In genomic region chr15:63489352-63489751, GRCh38 we compare ENCODE assay signal across 22 cellular contexts. TPM values are rescaled to one million over a fixed set of nuclear protein-coding genes. Genes with fewer than 3 reads are reported as not detected.
DNase-seq lines count a peak whose midpoint lies in the region; ATAC-seq and TF ChIP-seq lines count a peak whose summit lies in the region.
"Had no signal": no experiment of that assay in that cellular context is flagged by ENCODE, and none has a peak within 500 bp of the region (broad histone marks: within the 10 kb centered on the region; RNA-seq: fewer than 3 reads in every experiment).

No MANE protein-coding gene starts in this region.

- H3K4me1 ChIP-seq in spleen: peaks cover 20 to 100% (median 78%) of the 10 kb centered on the region in 6 donors
- H3K4me1 ChIP-seq in upper lobe of right lung: peaks cover 30% of the 10 kb centered on the region
- H3K4me1 ChIP-seq in tibial nerve: peaks cover 0 to 21% (median 3%) of the 10 kb centered on the region in 4 donors

- intact Hi-C loops in dendritic cell treated with granulocyte-macrophage colony-stimulating factor and Interleukin-4, amounts not matched to agents 40 ng/mL and 50 ng/mL, for 4 days (cut with micrococcal nuclease): no loop called here
- intact Hi-C loops in spleen (cut with DNase I; ENCODE audit: low total_unique reads) (no loop called here), upper lobe of right lung (cut with DNase I) (no loop called here), Calu3 (cut with micrococcal nuclease; ENCODE audit: unreplicated experiment) (no loop called here)

- no peak overlapping the region for H3K4me3 Mint-ChIP-seq in dendritic cell treated with granulocyte-macrophage colony-stimulating factor and Interleukin-4, amounts not matched to agents 40 ng/mL and 50 ng/mL, for 4 days
- no peak overlapping the region for H3K4me3 Mint-ChIP-seq in Calu3 (ENCODE audit: low read depth, unreplicated experiment)
- H3K4me3 Mint-ChIP-seq: CD8-positive, alpha-beta T cell had no signal

- DNase-seq in HL-60 (ENCODE audit: low read depth in 1 of 2, low spot score in 1 of 2): no peak
- no peak for DNase-seq in spleen
- no peak for DNase-seq in upper lobe of right lung
- DNase-seq in Calu3: no peak
- no peak for DNase-seq in tibial nerve (ENCODE audit: low spot score in 2 of 2)
- no peak for DNase-seq in GM20000 (ENCODE audit: low spot score)
- DNase-seq: AML-193, DMS 273 treated with DMSO at 0.1 percent for 48 hours, DMS53, DND-41, EL, GOT3, H7, IMR-90, Karpas-422, KBM-7 had no signal

- H3K9me3 Mint-ChIP-seq in dendritic cell treated with granulocyte-macrophage colony-stimulating factor and Interleukin-4, amounts not matched to agents 40 ng/mL and 50 ng/mL, for 4 days: no peaks in the 10 kb centered on the region
- H3K9me3 Mint-ChIP-seq in Calu3 (ENCODE audit: low read depth, unreplicated experiment): no peaks in the 10 kb centered on the region
- H3K9me3 Mint-ChIP-seq: CD8-positive, alpha-beta T cell had no signal

- peak overlapping the region; percentile 98 for H3K27ac Mint-ChIP-seq in dendritic cell treated with granulocyte-macrophage colony-stimulating factor and Interleukin-4, amounts not matched to agents 40 ng/mL and 50 ng/mL, for 4 days
- H3K27ac Mint-ChIP-seq in Calu3 (ENCODE audit: unreplicated experiment): no peak overlapping the region
- H3K27ac Mint-ChIP-seq: CD8-positive, alpha-beta T cell had no signal

- 76 to 85% (median 82%) methylated on average over 5 of the region's 5 CpGs for WGBS in spleen, 5 donors
- WGBS in tibial nerve, 2 donors: 84 to 95% methylated on average over 5 of the region's 5 CpGs

- peaks cover 0 to 7% (median 0%) of the 10 kb centered on the region in 6 donors for H3K36me3 ChIP-seq in spleen
- no peaks in the 10 kb centered on the region for H3K36me3 ChIP-seq in upper lobe of right lung
- H3K36me3 ChIP-seq in tibial nerve: no peaks in the 10 kb centered on the region

- H3K4me1 Mint-ChIP-seq in dendritic cell treated with granulocyte-macrophage colony-stimulating factor and Interleukin-4, amounts not matched to agents 40 ng/mL and 50 ng/mL, for 4 days (ENCODE audit: low read depth): peaks cover 71% of the 10 kb centered on the region
- H3K4me1 Mint-ChIP-seq in Calu3 (ENCODE audit: low read depth, unreplicated experiment): peaks cover 19% of the 10 kb centered on the region

- peak overlapping the region; percentile 70 for H3K27ac ChIP-seq in HL-60 (replicated peaks)
- H3K27ac ChIP-seq in spleen: peak overlapping the region in 7 of 8 donors; percentile 73 to 100 (median 92)
- H3K27ac ChIP-seq in upper lobe of right lung: peak overlapping the region; percentile 47
- no peak overlapping the region for H3K27ac ChIP-seq in tibial nerve

- no peaks in the 10 kb centered on the region for H3K9me3 ChIP-seq in spleen
- no peaks in the 10 kb centered on the region for H3K9me3 ChIP-seq in upper lobe of right lung
- H3K9me3 ChIP-seq in tibial nerve: no peaks in the 10 kb centered on the region
- H3K9me3 ChIP-seq: A549 had no signal

- BruUV-seq in Calu3 (replicated peaks; lab: Mats Ljungman, UMichigan): no TSS peak

- H3K4me3 ChIP-seq in HL-60 (replicated peaks; ENCODE audit: insufficient read depth, low read length) (no peak overlapping the region), spleen (peak overlapping the region in 1 of 8 donors; percentile 58), upper lobe of right lung (no peak overlapping the region), tibial nerve (no peak overlapping the region)
- H3K4me3 ChIP-seq: A549, GM12878 had no signal

- H3K36me3 Mint-ChIP-seq in dendritic cell treated with granulocyte-macrophage colony-stimulating factor and Interleukin-4, amounts not matched to agents 40 ng/mL and 50 ng/mL, for 4 days (ENCODE audit: low read depth): no peaks in the 10 kb centered on the region
- peaks cover 5% of the 10 kb centered on the region for H3K36me3 Mint-ChIP-seq in Calu3 (ENCODE audit: insufficient read depth, unreplicated experiment)
- H3K36me3 Mint-ChIP-seq: CD8-positive, alpha-beta T cell had no signal

- H3K27me3 ChIP-seq in HL-60 (ENCODE audit: insufficient read depth, poor library complexity, severe bottlenecking) (peaks cover 5% of the 10 kb centered on the region), spleen (replicated peaks in 1 of 7) (no peaks in the 10 kb centered on the region), upper lobe of right lung (no peaks in the 10 kb centered on the region), tibial nerve (no peaks in the 10 kb centered on the region)

- no peak for TF ChIP-seq POLR2A in spleen (IDR thresholded peaks at IDR 0.05)
- TF ChIP-seq POLR2A in tibial nerve (IDR thresholded peaks at IDR 0.05): no peak

- ATAC-seq in upper lobe of right lung (no peak), GM19463 (IDR thresholded peaks at IDR 0.05; ENCODE audit: unreplicated experiment) (no peak)
- ATAC-seq: A549; CD8-positive, alpha-beta T cell; HCT116 had no signal

- TF ChIP-seq EP300 in tibial nerve (IDR thresholded peaks at IDR 0.05): no peak

- no peaks in the 10 kb centered on the region for H3K27me3 Mint-ChIP-seq in dendritic cell treated with granulocyte-macrophage colony-stimulating factor and Interleukin-4, amounts not matched to agents 40 ng/mL and 50 ng/mL, for 4 days
- no peaks in the 10 kb centered on the region for H3K27me3 Mint-ChIP-seq in Calu3 (ENCODE audit: unreplicated experiment)

- CTCF ChIA-PET in Calu3 (lab: Charles Lee): no interaction called here

- TF ChIP-seq CTCF in HL-60 (IDR thresholded peaks at IDR 0.05; ENCODE audit: insufficient read depth, low read length) (no peak), spleen (IDR thresholded peaks at IDR 0.05 in 8 of 11, conservative IDR thresholded peaks at IDR 0.05 in 3 of 11) (no peak), upper lobe of right lung (IDR thresholded peaks at IDR 0.05) (no peak), Calu3 (IDR thresholded peaks at IDR 0.05; ENCODE audit: unreplicated experiment) (no peak), tibial nerve (IDR thresholded peaks at IDR 0.05) (no peak), GM20000 (IDR thresholded peaks at IDR 0.05; ENCODE audit: extremely low read depth, missing control alignments) (no peak)

RNA-seq across cellular contexts. Expression of gene USP3, which starts 15.0 kb away (rescaled TPM):
- 100 to 1,000 TPM in 4 of 7 donors, 10 to 100 TPM in 3; 82.0 to 136 (median 112) TPM for total RNA-seq in spleen
- polyA plus RNA-seq in spleen: 10 to 100 TPM; 29.5 to 48.4 (median 38.4) TPM
- total RNA-seq in upper lobe of right lung: 62.5 TPM
- total RNA-seq in Calu3 (2022): 70.7 and 80.8 TPM in 2 replicates
- total RNA-seq in tibial nerve: 10 to 100 TPM; 32.8 to 47.3 (median 38.3) TPM

Comparison
In these comparisons a context has a peak if more than half of its experiments do, and no peak if none do; other contexts are left out.
1. H3K27ac ChIP-seq: peak in HL-60 (single experiment), spleen (7 of 8) and upper lobe of right lung (single experiment); none in tibial nerve (0 of 4).